4 cellular contexts compared by ENCODE assay signal in genomic region chr16:16204543-16204942, GRCh38. TPM values are rescaled to one million over a fixed set of nuclear protein-coding genes. Genes with fewer than 3 reads are reported as not detected.
"Had no signal": no experiment of that assay in that cellular context is flagged by ENCODE, and none has a peak within 500 bp of the region (broad histone marks: within the 10 kb centered on the region; RNA-seq: fewer than 3 reads in every experiment).

No MANE protein-coding gene starts in this region.

RNA-seq across cellular contexts. Expression of gene ABCC6, which starts 18.8 kb away (rescaled TPM):
- total RNA-seq: activated CD4-positive, alpha-beta T cell treated with anti-CD3 and anti-CD28 coated beads, Interleukin-2, amount 10 ng/mL, durations not matched to agents 24 days and 14 days; activated CD8-positive, alpha-beta T cell treated with anti-CD3 and anti-CD28 coated beads, Interleukin-2, amount 10 ng/mL, durations not matched to agents 7 days and 5 days; activated naive CD8-positive, alpha-beta T cell treated with anti-CD3 and anti-CD28 coated beads, Interleukin-2, amount 10 ng/mL, durations not matched to agents 7 days and 5 days; activated T-helper 2 cell treated with anti-CD3 and anti-CD28 coated beads, Interferon-gamma antibody, Interleukin-2, Interleukin-4, amounts not matched to agents 10 μg/mL and 5 μg/mL and 100 μg/mL, durations not matched to agents 14 hours and 24 hours and 36 hours had no signal
